Comparison of ENCODE assay signal across 8 cellular contexts in the genomic region with DNA sequence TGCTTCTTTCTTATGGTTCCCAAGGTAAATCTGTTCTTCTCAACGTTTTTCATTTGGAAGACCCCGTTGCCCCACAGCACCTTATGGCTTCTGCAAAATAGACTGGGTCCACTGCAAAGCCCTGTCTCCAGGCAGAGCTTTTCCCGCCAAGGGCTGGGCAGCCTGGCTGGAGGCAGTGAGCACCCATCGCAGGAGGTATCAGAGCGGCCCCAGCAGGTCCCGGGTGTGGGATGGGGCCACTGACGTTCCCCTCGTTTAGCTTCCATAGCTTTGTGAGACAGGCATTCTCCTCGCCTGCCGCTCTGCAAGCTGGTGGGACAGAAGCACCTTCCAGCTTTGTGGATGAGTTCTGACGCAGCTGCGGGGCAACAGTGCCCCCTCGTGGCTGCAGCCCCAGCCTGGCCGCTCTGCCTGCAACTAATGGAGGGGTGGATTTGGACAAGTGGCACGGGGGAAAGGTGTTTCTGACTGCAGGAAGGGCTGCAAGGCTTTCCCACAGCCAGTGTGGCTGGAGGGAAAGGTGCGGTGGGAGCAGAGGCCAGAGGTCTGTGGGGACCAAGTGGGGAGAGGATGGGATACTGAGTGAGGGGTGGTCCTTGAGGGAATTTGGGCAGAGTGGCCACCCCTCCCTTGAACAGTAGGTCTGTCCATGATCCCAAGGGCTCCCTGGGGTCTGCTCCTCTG.
A peak's percentile ranks its signal among the peaks of the same experiment; 100 is the strongest.
DNase-seq lines count a peak whose midpoint lies in the region; ATAC-seq and TF ChIP-seq lines count a peak whose summit lies in the region.

No MANE protein-coding gene starts in this region.

- 0% methylated on average over 7 of the region's 16 CpGs for WGBS in right lobe of liver (ENCODE audit: insufficient coverage, low coverage, low lambda C conversion rate, missing lambda C conversion rate)

- peaks cover 0 to 2% (median 0%) of the 10 kb centered on the region in 4 donors for H3K9me3 ChIP-seq in right lobe of liver

- peak; percentile 93 to 98 (median 97) for TF ChIP-seq CTCF in right lobe of liver (IDR thresholded peaks at IDR 0.05)

- H3K36me3 ChIP-seq in right lobe of liver, result no peaks in the 10 kb centered on the region

- peaks cover 0 to 5% (median 0%) of the 10 kb centered on the region in 4 donors for H3K4me1 ChIP-seq in right lobe of liver

- peak; percentile 1 for DNase-seq in DMS53 treated with DMSO at 0.1 percent for 48 hours (lab: John Stamatoyannopoulos, UW; ENCODE audit: unreplicated experiment)
- DNase-seq in HEK293T (ENCODE audit: extremely low spot score), result peak; percentile 90
- DNase-seq in NCI-H510A (lab: John Stamatoyannopoulos, UW), result peak; percentile 67
- peak; percentile 66 to 75 for DNase-seq in activated CD4-positive, alpha-beta T cell treated with anti-CD3 and anti-CD28 coated beads, Interleukin-2, amount 50 U/mL, for 24 hours (ENCODE audit: low read depth in 1 of 2, low spot score in 1 of 2)
- DNase-seq in dermis microvascular lymphatic vessel endothelial cell (ENCODE audit: low read depth in 2 of 2), result peak; percentile 51 to 74
- peak; percentile 77 to 83 (median 81) for DNase-seq in right lobe of liver
- peak; percentile 62 to 69 (median 68) for DNase-seq in stimulated activated CD4-positive, alpha-beta T cell treated with anti-CD3 and anti-CD28 coated beads, TNF-alpha, amount 100 ng/mL, for 48 hours (ENCODE audit: low read depth in 3 of 3)

- POLR2A ChIA-PET in HEK293T (lab: Yijun Ruan, JAX), result no interaction called here

- ATAC-seq in right lobe of liver, result peak; percentile 82 to 86 (median 83)
- no peak for ATAC-seq in HG02623 (IDR thresholded peaks at IDR 0.05; ENCODE audit: unreplicated experiment)

- no peak for TF ChIP-seq POLR2A in right lobe of liver (IDR thresholded peaks at IDR 0.05)

- no peak overlapping the region for H3K4me3 ChIP-seq in right lobe of liver

- intact Hi-C loops in right lobe of liver (cut with DNase I), result loop anchor here (5.0 to 10.0 kb wide), 2 partner anchors 151 to 553 kb away; no protein-coding TSS in a partner anchor

- H3K27ac ChIP-seq in right lobe of liver, result no peak overlapping the region

- CTCF ChIA-PET in HEK293T (lab: Yijun Ruan, JAX), result interaction anchor here (0.6 to 4.6 kb wide), 18 partner anchors 9 to 170 kb away, joined by 3 to 56 read pairs (median 4); a partner anchor contains a TSS

- H3K27me3 ChIP-seq in right lobe of liver, result peaks cover 0 to 5% of the 10 kb centered on the region in 2 donors

TF ChIP-seq in HEK293T, 16 proteins besides CTCF, POLR2A, EP300 and RAD21:
- TF ChIP-seq L3MBTL2 (conservative IDR thresholded peaks at IDR 0.05), result no peak
- TF ChIP-seq ELF4 (IDR thresholded peaks at IDR 0.05), result no peak
- TF ChIP-seq TARDBP (IDR thresholded peaks at IDR 0.05), result no peak
- peak; percentile 33; the same call in 1 of the 2 replicates for TF ChIP-seq ARNT (IDR thresholded peaks at IDR 0.05)
- TF ChIP-seq BHLHE40 (IDR thresholded peaks at IDR 0.05; ENCODE audit: borderline replicate concordance), result peak; percentile 91
- TF ChIP-seq FOXA1 (IDR thresholded peaks at IDR 0.05), result no peak
- TF ChIP-seq FOXM1 (IDR thresholded peaks at IDR 0.05; ENCODE audit: borderline replicate concordance), result no peak
- TF ChIP-seq ZNF384 (IDR thresholded peaks at IDR 0.05), result no peak

Comparison
In these comparisons a context has a peak if more than half of its experiments do, and no peak if none do; other contexts are left out.
1. DNase-seq: peak in every context shown above with its lines; median percentile 90 in HEK293T; 81 in right lobe of liver; 70 in activated CD4-positive, alpha-beta T cell treated with anti-CD3 and anti-CD28 coated beads, Interleukin-2, amount 50 U/mL, for 24 hours; 68 in stimulated activated CD4-positive, alpha-beta T cell treated with anti-CD3 and anti-CD28 coated beads, TNF-alpha, amount 100 ng/mL, for 48 hours; 67 in NCI-H510A; 62 in dermis microvascular lymphatic vessel endothelial cell; 1 in DMS53 treated with DMSO at 0.1 percent for 48 hours.